ENCODE assay signal across 8 cellular contexts in genomic region chr5:75512383-75513074, GRCh38. TPM values are rescaled to one million over a fixed set of nuclear protein-coding genes. Genes with fewer than 3 reads are reported as not detected.
DNase-seq lines count a peak whose midpoint lies in the region; ATAC-seq and TF ChIP-seq lines count a peak whose summit lies in the region.

No MANE protein-coding gene starts in this region.

- WGBS in mesodermal cell (ENCODE audit: insufficient coverage in 2 of 2), 2 experiments, result 86 to 96% methylated on average over 13 to 14 of the region's 16 CpGs

- no peaks in the 10 kb centered on the region for H3K4me1 ChIP-seq in mesodermal cell (ENCODE audit: control insufficient read depth, insufficient read depth, low read length, poor library complexity, severe bottlenecking)

- H3K36me3 Mint-ChIP-seq in IgD-negative memory B cell, result peaks cover 10% of the 10 kb centered on the region

- H3K27ac Mint-ChIP-seq in IgD-negative memory B cell, result peak overlapping the region; percentile 95 to 97 (median 95)

- in situ Hi-C loops in astrocyte of the spinal cord (cut with HindIII; ENCODE audit: low sequenced_read_pairs), result no loop called here

- H3K27me3 Mint-ChIP-seq in IgD-negative memory B cell, result no peaks in the 10 kb centered on the region

- peaks cover 8% of the 10 kb centered on the region for H3K36me3 ChIP-seq in mesodermal cell (ENCODE audit: control insufficient read depth, insufficient read depth, low read length)

- DNase-seq in CD1c-positive myeloid dendritic cell (ENCODE audit: extremely low spot score), result peak; percentile 13
- no peak for DNase-seq in astrocyte of the spinal cord (ENCODE audit: low read depth, low spot score)
- no peak for DNase-seq in NCI-H526 (lab: John Stamatoyannopoulos, UW)
- DNase-seq in NCI-H128 (lab: John Stamatoyannopoulos, UW; ENCODE audit: unreplicated experiment), result no peak

- no peaks in the 10 kb centered on the region for H3K9me3 ChIP-seq in mesodermal cell (ENCODE audit: control insufficient read depth, low read length)

- H3K27ac ChIP-seq in mesodermal cell (ENCODE audit: low read depth, low read length, severe bottlenecking), result peak overlapping the region; percentile 77

- no peaks in the 10 kb centered on the region for H3K9me3 Mint-ChIP-seq in IgD-negative memory B cell

- peak overlapping the region; percentile 97 to 99 (median 98) for H3K4me3 Mint-ChIP-seq in IgD-negative memory B cell

- no peak for TF ChIP-seq CTCF in astrocyte of the spinal cord (IDR thresholded peaks at IDR 0.05; ENCODE audit: low read depth, low read length)

- no peak for ATAC-seq in HG02678 (IDR thresholded peaks at IDR 0.05; ENCODE audit: unreplicated experiment)
- no peak for ATAC-seq in GM21367 (IDR thresholded peaks at IDR 0.05; ENCODE audit: unreplicated experiment)

- peaks cover 55 to 60% (median 56%) of the 10 kb centered on the region in 3 donors for H3K4me1 Mint-ChIP-seq in IgD-negative memory B cell

- H3K4me3 ChIP-seq in astrocyte of the spinal cord (ENCODE audit: low read depth, low read length), result peak overlapping the region; percentile 78
- peak overlapping the region; percentile 95 for H3K4me3 ChIP-seq in mesodermal cell (ENCODE audit: extremely low read depth, insufficient read depth, low read length, poor library complexity, severe bottlenecking)

RNA-seq across cellular contexts. Expression of gene POLK, which starts 0.8 kb away (rescaled TPM):
- polyA plus RNA-seq in IgD-negative memory B cell, result 29.9 TPM
- polyA plus RNA-seq in mesodermal cell (2013, experiment 1 of 2), result 11.7 TPM
- polyA plus RNA-seq in mesodermal cell (2013, experiment 2 of 2), result 15.3 TPM

RNA-seq across cellular contexts. Expression of gene CERT1, which starts 1.1 kb away (rescaled TPM):
- polyA plus RNA-seq in IgD-negative memory B cell, result 17.7 TPM
- 21.9 TPM for polyA plus RNA-seq in mesodermal cell (2013, experiment 1 of 2)
- 24.4 TPM for polyA plus RNA-seq in mesodermal cell (2013, experiment 2 of 2)
